Comparison of ENCODE assay signal across 1 cellular context in genomic region chr1:52368383-52369172, GRCh38.
TF ChIP-seq lines count a peak whose summit lies in the region.

No MANE protein-coding gene starts in this region.

TF ChIP-seq in HepG2, 621 proteins besides CTCF, POLR2A, EP300 and RAD21 (continued from another document and continues in another):
- TF ChIP-seq HMGXB3 (CRISPR knock-in tag; IDR thresholded peaks at IDR 0.05; ENCODE audit: borderline replicate concordance) = no peak
- TF ChIP-seq HOXA5 (CRISPR knock-in tag; IDR thresholded peaks at IDR 0.05) = no peak
- TF ChIP-seq, protein P1, sequence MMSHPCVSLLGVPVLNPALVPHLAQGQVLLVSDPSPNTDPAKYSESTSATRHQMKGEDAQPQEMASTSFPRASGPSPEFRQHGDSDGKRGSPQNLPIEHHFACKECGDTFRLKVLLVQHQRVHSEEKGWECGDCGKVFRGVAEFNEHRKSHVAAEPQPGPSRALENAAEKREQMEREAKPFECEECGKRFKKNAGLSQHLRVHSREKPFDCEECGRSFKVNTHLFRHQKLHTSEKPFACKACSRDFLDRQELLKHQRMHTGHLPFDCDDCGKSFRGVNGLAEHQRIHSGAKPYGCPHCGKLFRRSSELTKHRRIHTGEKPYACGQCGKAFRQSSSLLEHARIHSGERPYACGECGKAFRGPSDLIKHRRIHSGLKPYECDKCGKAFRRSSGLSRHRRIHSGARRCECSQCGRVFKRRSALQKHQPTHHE (CRISPR knock-in tag; IDR thresholded peaks at IDR 0.05; ENCODE audit: borderline replicate concordance) = no peak
- TF ChIP-seq, protein P2, sequence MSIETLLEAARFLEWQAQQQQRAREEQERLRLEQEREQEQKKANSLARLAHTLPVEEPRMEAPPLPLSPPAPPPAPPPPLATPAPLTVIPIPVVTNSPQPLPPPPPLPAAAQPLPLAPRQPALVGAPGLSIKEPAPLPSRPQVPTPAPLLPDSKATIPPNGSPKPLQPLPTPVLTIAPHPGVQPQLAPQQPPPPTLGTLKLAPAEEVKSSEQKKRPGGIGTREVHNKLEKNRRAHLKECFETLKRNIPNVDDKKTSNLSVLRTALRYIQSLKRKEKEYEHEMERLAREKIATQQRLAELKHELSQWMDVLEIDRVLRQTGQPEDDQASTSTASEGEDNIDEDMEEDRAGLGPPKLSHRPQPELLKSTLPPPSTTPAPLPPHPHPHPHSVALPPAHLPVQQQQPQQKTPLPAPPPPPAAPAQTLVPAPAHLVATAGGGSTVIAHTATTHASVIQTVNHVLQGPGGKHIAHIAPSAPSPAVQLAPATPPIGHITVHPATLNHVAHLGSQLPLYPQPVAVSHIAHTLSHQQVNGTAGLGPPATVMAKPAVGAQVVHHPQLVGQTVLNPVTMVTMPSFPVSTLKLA (IDR thresholded peaks at IDR 0.05) = no peak
- TF ChIP-seq MAF1 (CRISPR knock-in tag; IDR thresholded peaks at IDR 0.05; ENCODE audit: borderline replicate concordance) = no peak
- TF ChIP-seq ESRRA (CRISPR knock-in tag; IDR thresholded peaks at IDR 0.05; ENCODE audit: low read depth) = no peak
- no peak for TF ChIP-seq FOXA1 (IDR thresholded peaks at IDR 0.05)
- no peak for TF ChIP-seq FOXA1 (CRISPR knock-in tag; IDR thresholded peaks at IDR 0.05)
- peak; percentile 65; the same call in 1 of the 2 replicates for TF ChIP-seq KLF9 (CRISPR knock-in tag; IDR thresholded peaks at IDR 0.05; ENCODE audit: low read depth)
- TF ChIP-seq HDAC6 (IDR thresholded peaks at IDR 0.05; ENCODE audit: low read depth, low read length) = no peak
- TF ChIP-seq, protein P3, sequence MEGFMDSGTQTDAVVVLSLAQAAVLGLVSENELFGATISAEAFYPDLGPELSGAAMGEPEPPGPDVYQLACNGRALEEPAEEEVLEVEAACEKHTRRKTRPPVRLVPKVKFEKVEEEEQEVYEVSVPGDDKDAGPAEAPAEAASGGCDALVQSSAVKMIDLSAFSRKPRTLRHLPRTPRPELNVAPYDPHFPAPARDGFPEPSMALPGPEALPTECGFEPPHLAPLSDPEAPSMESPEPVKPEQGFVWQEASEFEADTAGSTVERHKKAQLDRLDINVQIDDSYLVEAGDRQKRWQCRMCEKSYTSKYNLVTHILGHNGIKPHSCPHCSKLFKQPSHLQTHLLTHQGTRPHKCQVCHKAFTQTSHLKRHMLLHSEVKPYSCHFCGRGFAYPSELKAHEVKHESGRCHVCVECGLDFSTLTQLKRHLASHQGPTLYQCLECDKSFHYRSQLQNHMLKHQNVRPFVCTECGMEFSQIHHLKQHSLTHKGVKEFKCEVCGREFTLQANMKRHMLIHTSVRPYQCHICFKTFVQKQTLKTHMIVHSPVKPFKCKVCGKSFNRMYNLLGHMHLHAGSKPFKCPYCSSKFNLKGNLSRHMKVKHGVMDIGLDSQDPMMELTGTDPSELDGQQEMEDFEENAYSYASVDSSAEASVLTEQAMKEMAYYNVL (CRISPR knock-in tag; IDR thresholded peaks at IDR 0.05; ENCODE audit: borderline replicate concordance) = no peak
- TF ChIP-seq KLF15 (CRISPR knock-in tag; IDR thresholded peaks at IDR 0.05; ENCODE audit: borderline replicate concordance) = no peak
- TF ChIP-seq GRHL1 (CRISPR knock-in tag; conservative IDR thresholded peaks at IDR 0.05) = no peak
- no peak for TF ChIP-seq ZNF225 (CRISPR knock-in tag; IDR thresholded peaks at IDR 0.05)
- TF ChIP-seq FOXO1 (CRISPR knock-in tag; IDR thresholded peaks at IDR 0.05) = no peak; the same call in 1 of the 2 replicates
- no peak for TF ChIP-seq TEF (CRISPR knock-in tag; IDR thresholded peaks at IDR 0.05)
- no peak for TF ChIP-seq SKI (IDR thresholded peaks at IDR 0.05; ENCODE audit: partially characterized antibody)
- TF ChIP-seq, protein P4, sequence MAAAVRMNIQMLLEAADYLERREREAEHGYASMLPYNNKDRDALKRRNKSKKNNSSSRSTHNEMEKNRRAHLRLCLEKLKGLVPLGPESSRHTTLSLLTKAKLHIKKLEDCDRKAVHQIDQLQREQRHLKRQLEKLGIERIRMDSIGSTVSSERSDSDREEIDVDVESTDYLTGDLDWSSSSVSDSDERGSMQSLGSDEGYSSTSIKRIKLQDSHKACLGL (CRISPR knock-in tag; IDR thresholded peaks at IDR 0.05) = no peak
- TF ChIP-seq, protein P5, sequence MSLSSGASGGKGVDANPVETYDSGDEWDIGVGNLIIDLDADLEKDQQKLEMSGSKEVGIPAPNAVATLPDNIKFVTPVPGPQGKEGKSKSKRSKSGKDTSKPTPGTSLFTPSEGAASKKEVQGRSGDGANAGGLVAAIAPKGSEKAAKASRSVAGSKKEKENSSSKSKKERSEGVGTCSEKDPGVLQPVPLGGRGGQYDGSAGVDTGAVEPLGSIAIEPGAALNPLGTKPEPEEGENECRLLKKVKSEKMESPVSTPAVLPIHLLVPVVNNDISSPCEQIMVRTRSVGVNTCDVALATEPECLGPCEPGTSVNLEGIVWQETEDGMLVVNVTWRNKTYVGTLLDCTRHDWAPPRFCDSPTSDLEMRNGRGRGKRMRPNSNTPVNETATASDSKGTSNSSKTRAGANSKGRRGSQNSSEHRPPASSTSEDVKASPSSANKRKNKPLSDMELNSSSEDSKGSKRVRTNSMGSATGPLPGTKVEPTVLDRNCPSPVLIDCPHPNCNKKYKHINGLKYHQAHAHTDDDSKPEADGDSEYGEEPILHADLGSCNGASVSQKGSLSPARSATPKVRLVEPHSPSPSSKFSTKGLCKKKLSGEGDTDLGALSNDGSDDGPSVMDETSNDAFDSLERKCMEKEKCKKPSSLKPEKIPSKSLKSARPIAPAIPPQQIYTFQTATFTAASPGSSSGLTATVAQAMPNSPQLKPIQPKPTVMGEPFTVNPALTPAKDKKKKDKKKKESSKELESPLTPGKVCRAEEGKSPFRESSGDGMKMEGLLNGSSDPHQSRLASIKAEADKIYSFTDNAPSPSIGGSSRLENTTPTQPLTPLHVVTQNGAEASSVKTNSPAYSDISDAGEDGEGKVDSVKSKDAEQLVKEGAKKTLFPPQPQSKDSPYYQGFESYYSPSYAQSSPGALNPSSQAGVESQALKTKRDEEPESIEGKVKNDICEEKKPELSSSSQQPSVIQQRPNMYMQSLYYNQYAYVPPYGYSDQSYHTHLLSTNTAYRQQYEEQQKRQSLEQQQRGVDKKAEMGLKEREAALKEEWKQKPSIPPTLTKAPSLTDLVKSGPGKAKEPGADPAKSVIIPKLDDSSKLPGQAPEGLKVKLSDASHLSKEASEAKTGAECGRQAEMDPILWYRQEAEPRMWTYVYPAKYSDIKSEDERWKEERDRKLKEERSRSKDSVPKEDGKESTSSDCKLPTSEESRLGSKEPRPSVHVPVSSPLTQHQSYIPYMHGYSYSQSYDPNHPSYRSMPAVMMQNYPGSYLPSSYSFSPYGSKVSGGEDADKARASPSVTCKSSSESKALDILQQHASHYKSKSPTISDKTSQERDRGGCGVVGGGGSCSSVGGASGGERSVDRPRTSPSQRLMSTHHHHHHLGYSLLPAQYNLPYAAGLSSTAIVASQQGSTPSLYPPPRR (CRISPR knock-in tag; IDR thresholded peaks at IDR 0.05; ENCODE audit: borderline replicate concordance) = no peak
- TF ChIP-seq ZNF160 (CRISPR knock-in tag; IDR thresholded peaks at IDR 0.05) = no peak
- TF ChIP-seq ATF1 (CRISPR knock-in tag; IDR thresholded peaks at IDR 0.05) = no peak
- no peak for TF ChIP-seq TEAD3 (CRISPR knock-in tag; optimal IDR thresholded peaks at IDR 0.05; ENCODE audit: borderline replicate concordance)
- no peak for TF ChIP-seq ZNF33B (CRISPR knock-in tag; IDR thresholded peaks at IDR 0.05)
- no peak for TF ChIP-seq ZNF138 (CRISPR knock-in tag; IDR thresholded peaks at IDR 0.05; ENCODE audit: low read depth)
- TF ChIP-seq KMT2A (CRISPR knock-in tag; IDR thresholded peaks at IDR 0.05) = peak; percentile 27; the same call in 1 of the 2 replicates
- TF ChIP-seq DPF2 (CRISPR knock-in tag; IDR thresholded peaks at IDR 0.05; ENCODE audit: borderline replicate concordance, low read depth) = no peak
- TF ChIP-seq, protein P6, sequence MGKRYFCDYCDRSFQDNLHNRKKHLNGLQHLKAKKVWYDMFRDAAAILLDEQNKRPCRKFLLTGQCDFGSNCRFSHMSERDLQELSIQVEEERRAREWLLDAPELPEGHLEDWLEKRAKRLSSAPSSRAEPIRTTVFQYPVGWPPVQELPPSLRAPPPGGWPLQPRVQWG (CRISPR knock-in tag; IDR thresholded peaks at IDR 0.05; ENCODE audit: borderline replicate concordance, low read depth) = no peak
- TF ChIP-seq ZFX (CRISPR knock-in tag; IDR thresholded peaks at IDR 0.05; ENCODE audit: low read depth) = peak; percentile 88
- no peak for TF ChIP-seq PITX1 (CRISPR knock-in tag; IDR thresholded peaks at IDR 0.05)
- TF ChIP-seq ZNF691 (CRISPR knock-in tag; IDR thresholded peaks at IDR 0.05; ENCODE audit: borderline replicate concordance, low read depth) = no peak
- no peak for TF ChIP-seq ZNF589 (CRISPR knock-in tag; conservative IDR thresholded peaks at IDR 0.05)
